Comparison of ENCODE assay signal across 15 cellular contexts in the genomic region with DNA sequence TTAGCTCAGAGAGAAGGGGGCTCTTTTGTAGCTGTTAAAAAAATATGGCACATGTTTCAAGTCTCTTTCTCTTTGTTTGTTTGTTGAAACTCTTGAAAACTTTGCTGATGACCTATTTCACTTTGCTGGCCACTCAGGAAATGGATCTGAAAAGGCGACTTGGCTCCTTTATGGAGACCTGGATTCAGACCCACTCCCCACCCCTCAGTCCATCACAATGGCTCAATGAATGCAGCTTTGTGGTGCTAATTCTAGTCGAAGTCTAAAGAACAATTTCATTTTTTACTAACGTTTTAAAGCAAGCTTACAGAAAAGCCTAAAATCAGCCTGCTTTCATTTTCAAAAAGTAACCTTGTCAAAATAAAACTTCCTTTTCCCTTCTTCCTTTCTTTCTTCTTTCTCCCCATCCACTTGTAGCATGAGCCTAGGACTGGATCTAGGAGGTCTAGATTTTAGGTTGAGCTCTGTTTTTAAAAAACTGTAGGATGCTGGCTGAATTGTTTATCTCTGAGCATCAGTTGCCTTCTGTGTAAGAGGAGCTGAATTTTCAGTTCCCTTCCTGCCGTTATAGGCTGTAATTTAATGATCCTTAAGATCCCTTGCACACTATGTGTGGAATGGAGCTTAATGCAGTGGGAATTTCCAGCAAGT.
DNase-seq lines count a peak whose midpoint lies in the region; ATAC-seq and TF ChIP-seq lines count a peak whose summit lies in the region.
"Had no signal": no experiment of that assay in that cellular context is flagged by ENCODE, and none has a peak within 500 bp of the region (broad histone marks: within the 10 kb centered on the region; RNA-seq: fewer than 3 reads in every experiment).

No MANE protein-coding gene starts in this region.

- H2AK5ac ChIP-seq in H9 (ENCODE audit: insufficient read length, low read length): no peak overlapping the region
- H2AK5ac ChIP-seq in IMR-90 (ENCODE audit: low read depth, low read length): no peak overlapping the region

- no peak overlapping the region for H2AK9ac ChIP-seq in IMR-90 (replicated peaks; ENCODE audit: low read depth, low read length, poor library complexity)

- H3K27ac ChIP-seq in H9 (ENCODE audit: insufficient read length, low read depth, low read length): peak overlapping the region; percentile 80
- H3K27ac ChIP-seq in IMR-90 (ENCODE audit: insufficient read depth, low read length): no peak overlapping the region
- H3K27ac ChIP-seq in fibroblast of lung (ENCODE audit: insufficient read depth, low read length): no peak overlapping the region
- no peak overlapping the region for H3K27ac ChIP-seq in prostate gland
- H3K27ac ChIP-seq: C4-2B had no signal

- H3K4ac ChIP-seq in H9 (ENCODE audit: low read depth, low read length) (no peak overlapping the region), IMR-90 (ENCODE audit: low read depth, low read length) (no peak overlapping the region)

- no TSS peak for BruUV-seq in IMR-90 (replicated peaks; lab: Mats Ljungman, UMichigan)

- CTCF ChIA-PET in IMR-90 (lab: Yijun Ruan, JAX): no interaction called here

- H3K23me2 ChIP-seq in H9 (ENCODE audit: insufficient read length, low read depth, low read length, poor library complexity, severe bottlenecking): no peaks in the 10 kb centered on the region

- H3K4me1 Mint-ChIP-seq in H9: peaks cover 42 to 52% of the 10 kb centered on the region in 2 experiments

- no peak overlapping the region for H4K8ac ChIP-seq in H9 (replicated peaks; ENCODE audit: insufficient read length, low read depth, low read length)
- H4K8ac ChIP-seq in IMR-90 (ENCODE audit: low read depth in 2 of 2, low read length in 2 of 2): no peak overlapping the region

- no peak for TF ChIP-seq RAD21 in IMR-90 (IDR thresholded peaks at IDR 0.05; ENCODE audit: low read length)

- no peaks in the 10 kb centered on the region for H3K9me3 Mint-ChIP-seq in H9

- H3K9me1 ChIP-seq in IMR-90 (ENCODE audit: insufficient read depth, low read length): no peaks in the 10 kb centered on the region

- H3K27me3 ChIP-seq in H9 (ENCODE audit: insufficient read depth, low read length): no peaks in the 10 kb centered on the region
- peaks cover 4% of the 10 kb centered on the region; the same call in 1 of the 2 replicates for H3K27me3 ChIP-seq in IMR-90 (ENCODE audit: control insufficient read depth, insufficient read depth, low read length)
- peaks cover 2% of the 10 kb centered on the region for H3K27me3 ChIP-seq in fibroblast of lung (ENCODE audit: control insufficient read depth, insufficient read depth, low read length)
- no peaks in the 10 kb centered on the region for H3K27me3 ChIP-seq in prostate gland (replicated peaks; ENCODE audit: insufficient read depth)

- no peak overlapping the region for H3T11ph ChIP-seq in H9 (ENCODE audit: low read length)

- H3K18ac ChIP-seq in H9 (ENCODE audit: insufficient read length, low read depth, low read length) (no peak overlapping the region), IMR-90 (ENCODE audit: low read depth, low read length) (no peak overlapping the region)

- H3K23ac ChIP-seq in H9 (ENCODE audit: insufficient read length, low read depth, low read length) (no peak overlapping the region), IMR-90 (ENCODE audit: low read depth, low read length) (no peak overlapping the region)

- H3K9me3 ChIP-seq in H9 (ENCODE audit: control insufficient read depth, low read depth, low read length): no peaks in the 10 kb centered on the region
- H3K9me3 ChIP-seq in IMR-90 (ENCODE audit: control insufficient read depth, insufficient read depth, low read length): no peaks in the 10 kb centered on the region
- no peaks in the 10 kb centered on the region for H3K9me3 ChIP-seq in fibroblast of lung (ENCODE audit: control insufficient read depth, insufficient read depth, low read depth, low read length)
- H3K9me3 ChIP-seq in prostate gland: no peaks in the 10 kb centered on the region

- H4K20me1 ChIP-seq in H9 (ENCODE audit: control insufficient read depth, insufficient read depth, insufficient read length) (no peaks in the 10 kb centered on the region), IMR-90 (ENCODE audit: insufficient read depth, low read length) (no peaks in the 10 kb centered on the region), fibroblast of lung (ENCODE audit: control insufficient read depth, extremely low read depth, insufficient read depth, low read length) (no peaks in the 10 kb centered on the region)

- no peak overlapping the region for H4K5ac ChIP-seq in H9 (ENCODE audit: insufficient read length, low read depth, low read length)
- H4K5ac ChIP-seq in IMR-90 (ENCODE audit: low read depth, low read length): no peak overlapping the region

- H3K4me1 ChIP-seq in H9 (ENCODE audit: insufficient read depth, low read length): peaks cover 16% of the 10 kb centered on the region
- H3K4me1 ChIP-seq in IMR-90 (ENCODE audit: control insufficient read depth, insufficient read depth, low read length): no peaks in the 10 kb centered on the region
- H3K4me1 ChIP-seq in fibroblast of lung (ENCODE audit: control insufficient read depth, extremely low read depth, insufficient read depth, low read length): no peaks in the 10 kb centered on the region
- no peaks in the 10 kb centered on the region for H3K4me1 ChIP-seq in prostate gland (replicated peaks)

- no peaks in the 10 kb centered on the region for H3K79me2 ChIP-seq in H9 (ENCODE audit: insufficient read depth, low read length)
- H3K79me2 ChIP-seq in fibroblast of lung (ENCODE audit: control insufficient read depth, insufficient read depth, low read length): no peaks in the 10 kb centered on the region

- H3K4me3 Mint-ChIP-seq in H9: peak overlapping the region in 1 of 2 experiments; percentile 11; a peak in 3 of 5 replicates

- POLR2A ChIA-PET in IMR-90 (lab: Charles Lee; ENCODE audit: unreplicated experiment): no interaction called here

- H2BK15ac ChIP-seq in H9 (ENCODE audit: low read depth, low read length) (no peak overlapping the region), IMR-90 (ENCODE audit: low read depth, low read length) (no peak overlapping the region)

- H3K56ac ChIP-seq in H9 (ENCODE audit: insufficient read length, low read depth, low read length) (no peak overlapping the region), IMR-90 (ENCODE audit: extremely low read depth, insufficient read depth, low read length) (no peak overlapping the region)

- H3K9ac ChIP-seq in H9 (ENCODE audit: extremely low read depth, insufficient read length, low read length) (no peak overlapping the region), IMR-90 (ENCODE audit: low read depth, low read length) (no peak overlapping the region), fibroblast of lung (ENCODE audit: insufficient read depth, low read length) (no peak overlapping the region)

- TF ChIP-seq CTCF in H9 (conservative IDR thresholded peaks at IDR 0.05): no peak
- no peak for TF ChIP-seq CTCF in IMR-90 (conservative IDR thresholded peaks at IDR 0.05; ENCODE audit: low read depth, low read length)
- TF ChIP-seq CTCF in fibroblast of lung (conservative IDR thresholded peaks at IDR 0.05 in 1 of 2, IDR thresholded peaks at IDR 0.05 in 1 of 2; ENCODE audit: low read depth in 1 of 2, low read length in 2 of 2): no peak
- TF ChIP-seq CTCF in prostate gland (IDR thresholded peaks at IDR 0.05): no peak

- DNase-seq in H9: peak; percentile 48
- DNase-seq in IMR-90: no peak
- no peak for DNase-seq in fibroblast of lung (ENCODE audit: low read depth in 2 of 2)
- peak; percentile 54 for DNase-seq in iPS-NIHi11 (ENCODE audit: low spot score)
- no peak for DNase-seq in left cardiac atrium
- DNase-seq in prostate gland (ENCODE audit: low spot score): no peak
- DNase-seq: KBM-7; MV-4-11; NCI-H187; NCI-H446; NCI-H526 treated with DMSO at 0.1 percent for 48 hours; NK-92 treated with Interleukin-12 subunit alpha and Interleukin-12 subunit beta, amount 100 ng/mL, for 24 hours had no signal

- intact Hi-C loops in IMR-90 (cut with micrococcal nuclease) (no loop called here), left cardiac atrium (cut with DNase I) (no loop called here), prostate gland (cut with DNase I) (no loop called here)

- no peak overlapping the region for H2BK12ac ChIP-seq in H9 (ENCODE audit: insufficient read length, low read depth, low read length)

- H3K4me3 ChIP-seq in IMR-90 (ENCODE audit: insufficient read depth, low read depth, low read length): no peak overlapping the region
- H3K4me3 ChIP-seq in fibroblast of lung (replicated peaks in 1 of 4; ENCODE audit: control extremely low read depth in 1 of 4, insufficient read depth in 1 of 4, low read depth in 3 of 4, low read length in 4 of 4): no peak overlapping the region
- no peak overlapping the region for H3K4me3 ChIP-seq in prostate gland

- TF ChIP-seq POLR2A in IMR-90 (IDR thresholded peaks at IDR 0.05; ENCODE audit: low read depth, low read length): no peak
- no peak for TF ChIP-seq POLR2A in prostate gland (IDR thresholded peaks at IDR 0.05)

- WGBS in H9 (ENCODE audit: extremely low coverage, insufficient read length, low lambda C conversion rate): no CpG with 5 or more reads among the region's 4 CpGs
- 20% methylated on average over 2 of the region's 4 CpGs; no CpG with 5 or more reads in 1 of the 2 experiments for WGBS in IMR-90 (ENCODE audit: extremely low coverage in 2 of 2, insufficient read length in 1 of 2), 2 experiments
- WGBS in prostate gland: 26% methylated on average over 4 of the region's 4 CpGs

- no peaks in the 10 kb centered on the region for H3K27me3 Mint-ChIP-seq in H9 (ENCODE audit: low read depth)

- ATAC-seq in IMR-90 (ENCODE audit: low read depth): no peak
- no peak for ATAC-seq in GM19035 (IDR thresholded peaks at IDR 0.05; ENCODE audit: unreplicated experiment)
- no peak for ATAC-seq in left cardiac atrium
- ATAC-seq: Right ventricle myocardium inferior had no signal

- peak overlapping the region; percentile 19 to 96 (median 24) for H3K27ac Mint-ChIP-seq in H9

- peak overlapping the region; percentile 58 for H3K4me2 ChIP-seq in H9 (ENCODE audit: insufficient read depth, insufficient read length, low read length)
- H3K4me2 ChIP-seq in IMR-90 (ENCODE audit: low read depth, low read length): 0 out of 2 replicates have a peak overlapping the region, but pooled peaks have one; percentile 45
- H3K4me2 ChIP-seq in fibroblast of lung (ENCODE audit: extremely low read depth, insufficient read depth, low read length): peak overlapping the region; percentile 25

- in situ Hi-C loops in IMR-90 (cut with MboI; ENCODE audit: low sequenced_read_pairs): no loop called here

- H2BK5ac ChIP-seq in H9 (ENCODE audit: insufficient read length, low read length): no peak overlapping the region
- no peak overlapping the region for H2BK5ac ChIP-seq in IMR-90 (ENCODE audit: low read depth, low read length, poor library complexity, severe bottlenecking)

- H4K91ac ChIP-seq in H9 (ENCODE audit: insufficient read length, low read depth, low read length) (no peak overlapping the region), IMR-90 (ENCODE audit: insufficient read depth, low read depth, low read length) (no peak overlapping the region)

- H2AFZ ChIP-seq in H9 (ENCODE audit: low read length): no peak overlapping the region
- H2AFZ ChIP-seq in IMR-90 (replicated peaks; ENCODE audit: low read length, poor library complexity): no peak overlapping the region
- H2AFZ ChIP-seq in fibroblast of lung (ENCODE audit: low read length): no peak overlapping the region

- H3K36me3 Mint-ChIP-seq in H9 (ENCODE audit: insufficient read depth in 1 of 3, low read depth in 3 of 3): no peaks in the 10 kb centered on the region

- H2BK20ac ChIP-seq in H9 (ENCODE audit: low read depth, low read length, poor library complexity, severe bottlenecking) (no peak overlapping the region), IMR-90 (ENCODE audit: low read depth, low read length) (no peak overlapping the region)

- H2BK120ac ChIP-seq in H9 (ENCODE audit: low read depth, low read length, poor library complexity, severe bottlenecking): peak overlapping the region; percentile 14
- H2BK120ac ChIP-seq in IMR-90 (ENCODE audit: low read depth, low read length): no peak overlapping the region

- dilution Hi-C loops in IMR-90 (cut with HindIII; ENCODE audit: low sequenced_read_pairs, unreplicated experiment): no loop called here

- H3K14ac ChIP-seq in H9 (ENCODE audit: insufficient read depth, low read length) (peak overlapping the region; percentile 77; the same call in 1 of the 2 replicates), IMR-90 (replicated peaks; ENCODE audit: low read depth, low read length) (no peak overlapping the region)

- H3K36me3 ChIP-seq in IMR-90 (ENCODE audit: control insufficient read depth, insufficient read depth, low read length) (no peaks in the 10 kb centered on the region), fibroblast of lung (ENCODE audit: control insufficient read depth, insufficient read depth, low read length) (no peaks in the 10 kb centered on the region), prostate gland (no peaks in the 10 kb centered on the region)

- H3K79me1 ChIP-seq in H9 (ENCODE audit: insufficient read depth, low read depth, low read length, poor library complexity, severe bottlenecking): no peaks in the 10 kb centered on the region
- H3K79me1 ChIP-seq in IMR-90 (ENCODE audit: low read depth in 1 of 2, low read length in 2 of 2): no peaks in the 10 kb centered on the region

Comparison
In these comparisons a context has a peak if more than half of its experiments do, and no peak if none do; other contexts are left out.
1. DNase-seq: peak in H9 (single experiment) and iPS-NIHi11 (single experiment); none in IMR-90 (single experiment), fibroblast of lung (0 of 2), left cardiac atrium (single experiment) and prostate gland (single experiment).
2. Peak in every context shown above with its lines, with median percentiles within 50 percentile points of each other: H3K4me2 ChIP-seq.